1 cellular context compared by ENCODE assay signal in genomic region chr10:93447019-93447418, GRCh38.
TF ChIP-seq lines count a peak whose summit lies in the region.

No MANE protein-coding gene starts in this region.

TF ChIP-seq in WTC11, 78 proteins besides CTCF, POLR2A, EP300 and RAD21 (continued from another document):
- TF ChIP-seq ZBTB43 (CRISPR knock-in tag; IDR thresholded peaks at IDR 0.05) (no peak), ZNF423 (CRISPR knock-in tag; IDR thresholded peaks at IDR 0.05) (no peak), ATF1 (CRISPR knock-in tag; IDR thresholded peaks at IDR 0.05) (no peak), ATF6 (CRISPR knock-in tag; IDR thresholded peaks at IDR 0.05) (no peak), CREM (CRISPR knock-in tag; IDR thresholded peaks at IDR 0.05) (no peak), MYBL2 (CRISPR knock-in tag; IDR thresholded peaks at IDR 0.05) (no peak), PRRX2 (CRISPR knock-in tag; IDR thresholded peaks at IDR 0.05) (no peak)
